13 cellular contexts compared by ENCODE assay signal in genomic region chr7:6380310-6381095, GRCh38. TPM values are rescaled to one million over a fixed set of nuclear protein-coding genes. Genes with fewer than 3 reads are reported as not detected.
DNase-seq lines count a peak whose midpoint lies in the region; ATAC-seq and TF ChIP-seq lines count a peak whose summit lies in the region.
"Had no signal": no experiment of that assay in that cellular context is flagged by ENCODE, and none has a peak within 500 bp of the region (broad histone marks: within the 10 kb centered on the region; RNA-seq: fewer than 3 reads in every experiment).

No MANE protein-coding gene starts in this region.

- H3K9me3 ChIP-seq in Loucy (ENCODE audit: insufficient read depth, low read depth, low read length) (no peaks in the 10 kb centered on the region), aorta (ENCODE audit: control insufficient read depth, low read length) (no peaks in the 10 kb centered on the region)

- peak overlapping the region; percentile 42 for H3K27ac Mint-ChIP-seq in T-helper 2 cell treated with Interferon-gamma antibody and Interleukin-4, amounts not matched to agents 5 μg/mL and 100 μg/mL, for 36 hours
- H3K27ac Mint-ChIP-seq in central memory CD8-positive, alpha-beta T cell (ENCODE audit: low read depth): peak overlapping the region; percentile 64
- H3K27ac Mint-ChIP-seq in progenitor cell of endocrine pancreas: peak overlapping the region; percentile 48

- peaks cover 71% of the 10 kb centered on the region for H3K4me1 ChIP-seq in Loucy (ENCODE audit: insufficient read depth, low read length, poor library complexity, severe bottlenecking)
- H3K4me1 ChIP-seq in aorta (ENCODE audit: control insufficient read depth in 1 of 2, insufficient read depth in 2 of 2, low read length in 2 of 2): peaks cover 4 to 7% of the 10 kb centered on the region in 2 donors

- H3K4me3 Mint-ChIP-seq in T-helper 2 cell treated with Interferon-gamma antibody and Interleukin-4, amounts not matched to agents 5 μg/mL and 100 μg/mL, for 36 hours: peak overlapping the region; percentile 52
- peak overlapping the region; percentile 49 for H3K4me3 Mint-ChIP-seq in central memory CD8-positive, alpha-beta T cell
- H3K4me3 Mint-ChIP-seq in progenitor cell of endocrine pancreas (ENCODE audit: low read depth): no peak overlapping the region

- intact Hi-C loops in cardiac septum (cut with DNase I): no loop called here
- intact Hi-C loops in aorta (cut with DNase I): no loop called here

- H3K9me2 ChIP-seq in Loucy (replicated peaks; ENCODE audit: low read depth, low read length): no peaks in the 10 kb centered on the region

- H3K4me1 Mint-ChIP-seq in T-helper 2 cell treated with Interferon-gamma antibody and Interleukin-4, amounts not matched to agents 5 μg/mL and 100 μg/mL, for 36 hours (ENCODE audit: low read depth): peaks cover 53% of the 10 kb centered on the region
- H3K4me1 Mint-ChIP-seq in central memory CD8-positive, alpha-beta T cell: peaks cover 72% of the 10 kb centered on the region
- peaks cover 45% of the 10 kb centered on the region for H3K4me1 Mint-ChIP-seq in progenitor cell of endocrine pancreas (ENCODE audit: low read depth)

- H3K9ac ChIP-seq in Loucy (ENCODE audit: low read depth, low read length, poor library complexity, severe bottlenecking): peak overlapping the region; percentile 32

- H3K27me3 Mint-ChIP-seq in T-helper 2 cell treated with Interferon-gamma antibody and Interleukin-4, amounts not matched to agents 5 μg/mL and 100 μg/mL, for 36 hours (ENCODE audit: low read depth): no peaks in the 10 kb centered on the region
- no peaks in the 10 kb centered on the region for H3K27me3 Mint-ChIP-seq in central memory CD8-positive, alpha-beta T cell
- H3K27me3 Mint-ChIP-seq in progenitor cell of endocrine pancreas: no peaks in the 10 kb centered on the region

- H3K79me2 ChIP-seq in Loucy (ENCODE audit: insufficient read depth, low read length): peaks cover 100% of the 10 kb centered on the region

- no peaks in the 10 kb centered on the region for H3K9me3 Mint-ChIP-seq in T-helper 2 cell treated with Interferon-gamma antibody and Interleukin-4, amounts not matched to agents 5 μg/mL and 100 μg/mL, for 36 hours
- no peaks in the 10 kb centered on the region for H3K9me3 Mint-ChIP-seq in central memory CD8-positive, alpha-beta T cell
- H3K9me3 Mint-ChIP-seq in progenitor cell of endocrine pancreas (ENCODE audit: low read depth): no peaks in the 10 kb centered on the region

- TF ChIP-seq CTCF in Loucy (conservative IDR thresholded peaks at IDR 0.05; ENCODE audit: low read length) (no peak), progenitor cell of endocrine pancreas (IDR thresholded peaks at IDR 0.05; ENCODE audit: unreplicated experiment) (no peak)

- H3K36me3 Mint-ChIP-seq in T-helper 2 cell treated with Interferon-gamma antibody and Interleukin-4, amounts not matched to agents 5 μg/mL and 100 μg/mL, for 36 hours (ENCODE audit: low read depth): peaks cover 28% of the 10 kb centered on the region
- peaks cover 27% of the 10 kb centered on the region for H3K36me3 Mint-ChIP-seq in central memory CD8-positive, alpha-beta T cell (ENCODE audit: insufficient read depth)
- H3K36me3 Mint-ChIP-seq in progenitor cell of endocrine pancreas (ENCODE audit: insufficient read depth): peaks cover 6% of the 10 kb centered on the region

- H3K27me3 ChIP-seq in Loucy (ENCODE audit: insufficient read depth, low read length, poor library complexity, severe bottlenecking) (no peaks in the 10 kb centered on the region), aorta (ENCODE audit: control insufficient read depth in 1 of 2, insufficient read depth in 2 of 2, low read length in 1 of 2) (no peaks in the 10 kb centered on the region)

- ATAC-seq in central memory CD8-positive, alpha-beta T cell (replicated peaks; ENCODE audit: extremely low read depth, poor library complexity, severe bottlenecking): no peak
- no peak for ATAC-seq in aorta (ENCODE audit: low FRiP score)
- ATAC-seq: SK-N-SH treated with all-trans-retinoic acid at 6 μM for 48 hours had no signal

- H3K36me3 ChIP-seq in Loucy (ENCODE audit: insufficient read depth, low read length) (no peaks in the 10 kb centered on the region), aorta (ENCODE audit: control insufficient read depth in 1 of 2, insufficient read depth in 2 of 2, low read length in 1 of 2) (no peaks in the 10 kb centered on the region)

- 66% methylated on average over 3 of the region's 3 CpGs for WGBS in aorta, 2 donors

- H3K4me3 ChIP-seq in Loucy (ENCODE audit: low read length, poor library complexity, severe bottlenecking): peak overlapping the region; percentile 56
- H3K4me3 ChIP-seq in aorta (ENCODE audit: low read length in 2 of 2): no peak overlapping the region

- H3F3A ChIP-seq in Loucy (ENCODE audit: low read depth): no peaks in the 10 kb centered on the region

- H3K4me2 ChIP-seq in Loucy (ENCODE audit: low read depth, low read length, poor library complexity, severe bottlenecking): peak overlapping the region; percentile 76

- H2AFZ ChIP-seq in Loucy (ENCODE audit: low read length): no peak overlapping the region

- H3K27ac ChIP-seq in aorta (ENCODE audit: low read depth in 1 of 2, low read length in 2 of 2): no peak overlapping the region

- peaks cover 97% of the 10 kb centered on the region for H4K20me1 ChIP-seq in Loucy (ENCODE audit: insufficient read depth, low read length, poor library complexity, severe bottlenecking)

- DNase-seq in T-helper 2 cell treated with Interferon-gamma antibody and Interleukin-4, amounts not matched to agents 5 μg/mL and 100 μg/mL, for 36 hours (ENCODE audit: low spot score): no peak
- no peak for DNase-seq in T-helper 2 cell
- DNase-seq in central memory CD8-positive, alpha-beta T cell (ENCODE audit: low spot score in 2 of 2): no peak
- no peak for DNase-seq in progenitor cell of endocrine pancreas (ENCODE audit: low spot score, unreplicated experiment)
- DNase-seq in cardiac septum (ENCODE audit: low spot score): no peak
- no peak for DNase-seq in cerebellar cortex (ENCODE audit: low spot score)
- DNase-seq in aorta: no peak
- DNase-seq: 8988T; activated CD4-positive, alpha-beta T cell treated with anti-CD3 and anti-CD28 coated beads for 4 hours; DMS53; NCI-H2081 had no signal

RNA-seq across cellular contexts. Expression of gene RAC1, which starts 6.2 kb away (rescaled TPM):
- total RNA-seq in progenitor cell of endocrine pancreas (203 and 210 TPM in 2 replicates), cardiac septum (148 TPM), aorta (100 to 1,000 TPM; 216 to 217 TPM)
- 100 to 1,000 TPM; 234 to 235 TPM for polyA plus RNA-seq in aorta

RNA-seq across cellular contexts. Expression of gene FAM220A, which starts 31.7 kb away (rescaled TPM):
- total RNA-seq in progenitor cell of endocrine pancreas: 17.3 and 18.0 TPM in 2 replicates
- total RNA-seq in cardiac septum: 18.6 TPM
- 10 to 100 TPM; 12.0 to 12.1 TPM for total RNA-seq in aorta
- 10 to 100 TPM; 10.8 to 14.0 TPM for polyA plus RNA-seq in aorta
